1 cellular context compared by ENCODE assay signal in genomic region chr9:126144617-126145456, GRCh38.
TF ChIP-seq lines count a peak whose summit lies in the region.

No MANE protein-coding gene starts in this region.

TF ChIP-seq in HepG2, 621 proteins besides CTCF, POLR2A, EP300 and RAD21 (continued from another document and continues in another):
- 0 out of 2 replicates have a peak, but pooled peaks have one; percentile 17 for TF ChIP-seq TFDP2 (CRISPR knock-in tag; IDR thresholded peaks at IDR 0.05)
- TF ChIP-seq ZNF510 (CRISPR knock-in tag; IDR thresholded peaks at IDR 0.05; ENCODE audit: low read depth) = no peak
- peak; percentile 50; the same call in 1 of the 2 replicates for TF ChIP-seq BORCS8-MEF2B (CRISPR knock-in tag; IDR thresholded peaks at IDR 0.05)
- no peak for TF ChIP-seq WIZ (CRISPR knock-in tag; IDR thresholded peaks at IDR 0.05)
- TF ChIP-seq PITX1 (CRISPR knock-in tag; IDR thresholded peaks at IDR 0.05) = 0 out of 2 replicates have a peak, but pooled peaks have one; percentile 41
- TF ChIP-seq SIN3B (IDR thresholded peaks at IDR 0.05; ENCODE audit: low read length) = no peak
- no peak for TF ChIP-seq PHF8 (CRISPR knock-in tag; IDR thresholded peaks at IDR 0.05)
- TF ChIP-seq ZNF207 (IDR thresholded peaks at IDR 0.05; ENCODE audit: borderline replicate concordance) = no peak
- no peak for TF ChIP-seq MEF2D (CRISPR knock-in tag; IDR thresholded peaks at IDR 0.05)
- no peak for TF ChIP-seq LCORL (IDR thresholded peaks at IDR 0.05)
- TF ChIP-seq LCORL (CRISPR knock-in tag; IDR thresholded peaks at IDR 0.05) = peak; percentile 64; the same call in 1 of the 2 replicates
- no peak for TF ChIP-seq POLR2AphosphoS2 (IDR thresholded peaks at IDR 0.05; ENCODE audit: low read depth, low read length)
- TF ChIP-seq NAIF1 (CRISPR knock-in tag; IDR thresholded peaks at IDR 0.05; ENCODE audit: borderline replicate concordance) = no peak
- TF ChIP-seq, protein P1, sequence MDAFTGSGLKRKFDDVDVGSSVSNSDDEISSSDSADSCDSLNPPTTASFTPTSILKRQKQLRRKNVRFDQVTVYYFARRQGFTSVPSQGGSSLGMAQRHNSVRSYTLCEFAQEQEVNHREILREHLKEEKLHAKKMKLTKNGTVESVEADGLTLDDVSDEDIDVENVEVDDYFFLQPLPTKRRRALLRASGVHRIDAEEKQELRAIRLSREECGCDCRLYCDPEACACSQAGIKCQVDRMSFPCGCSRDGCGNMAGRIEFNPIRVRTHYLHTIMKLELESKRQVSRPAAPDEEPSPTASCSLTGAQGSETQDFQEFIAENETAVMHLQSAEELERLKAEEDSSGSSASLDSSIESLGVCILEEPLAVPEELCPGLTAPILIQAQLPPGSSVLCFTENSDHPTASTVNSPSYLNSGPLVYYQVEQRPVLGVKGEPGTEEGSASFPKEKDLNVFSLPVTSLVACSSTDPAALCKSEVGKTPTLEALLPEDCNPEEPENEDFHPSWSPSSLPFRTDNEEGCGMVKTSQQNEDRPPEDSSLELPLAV (CRISPR knock-in tag; conservative IDR thresholded peaks at IDR 0.05; ENCODE audit: low read depth) = no peak
- TF ChIP-seq MYC (CRISPR knock-in tag; IDR thresholded peaks at IDR 0.05; ENCODE audit: borderline replicate concordance) = 0 out of 2 replicates have a peak, but pooled peaks have one; percentile 32
- TF ChIP-seq ZNF878 (CRISPR knock-in tag; IDR thresholded peaks at IDR 0.05) = no peak
- TF ChIP-seq, protein P2, sequence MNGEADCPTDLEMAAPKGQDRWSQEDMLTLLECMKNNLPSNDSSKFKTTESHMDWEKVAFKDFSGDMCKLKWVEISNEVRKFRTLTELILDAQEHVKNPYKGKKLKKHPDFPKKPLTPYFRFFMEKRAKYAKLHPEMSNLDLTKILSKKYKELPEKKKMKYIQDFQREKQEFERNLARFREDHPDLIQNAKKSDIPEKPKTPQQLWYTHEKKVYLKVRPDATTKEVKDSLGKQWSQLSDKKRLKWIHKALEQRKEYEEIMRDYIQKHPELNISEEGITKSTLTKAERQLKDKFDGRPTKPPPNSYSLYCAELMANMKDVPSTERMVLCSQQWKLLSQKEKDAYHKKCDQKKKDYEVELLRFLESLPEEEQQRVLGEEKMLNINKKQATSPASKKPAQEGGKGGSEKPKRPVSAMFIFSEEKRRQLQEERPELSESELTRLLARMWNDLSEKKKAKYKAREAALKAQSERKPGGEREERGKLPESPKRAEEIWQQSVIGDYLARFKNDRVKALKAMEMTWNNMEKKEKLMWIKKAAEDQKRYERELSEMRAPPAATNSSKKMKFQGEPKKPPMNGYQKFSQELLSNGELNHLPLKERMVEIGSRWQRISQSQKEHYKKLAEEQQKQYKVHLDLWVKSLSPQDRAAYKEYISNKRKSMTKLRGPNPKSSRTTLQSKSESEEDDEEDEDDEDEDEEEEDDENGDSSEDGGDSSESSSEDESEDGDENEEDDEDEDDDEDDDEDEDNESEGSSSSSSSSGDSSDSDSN (CRISPR knock-in tag; IDR thresholded peaks at IDR 0.05) = 0 out of 2 replicates have a peak, but pooled peaks have one; percentile 19
- no peak for TF ChIP-seq ARID2 (CRISPR knock-in tag; IDR thresholded peaks at IDR 0.05; ENCODE audit: borderline replicate concordance)
- peak; percentile 40; the same call in 1 of the 2 replicates for TF ChIP-seq HDAC2 (CRISPR knock-in tag; IDR thresholded peaks at IDR 0.05)
- peak; percentile 42; the same call in 1 of the 2 replicates for TF ChIP-seq FOXA3 (CRISPR knock-in tag; IDR thresholded peaks at IDR 0.05)
- no peak for TF ChIP-seq ZFYVE20 (CRISPR knock-in tag; IDR thresholded peaks at IDR 0.05; ENCODE audit: borderline replicate concordance, low read depth)
- 0 out of 2 replicates have a peak, but pooled peaks have one; percentile 21 for TF ChIP-seq GATAD2A (CRISPR knock-in tag; IDR thresholded peaks at IDR 0.05)
- TF ChIP-seq ZNF121 (CRISPR knock-in tag; IDR thresholded peaks at IDR 0.05) = 0 out of 2 replicates have a peak, but pooled peaks have one; percentile 21
- TF ChIP-seq CCAR2 (optimal IDR thresholded peaks at IDR 0.05; ENCODE audit: low read depth, low read length) = no peak
- no peak for TF ChIP-seq SOX6 (IDR thresholded peaks at IDR 0.05)
- TF ChIP-seq SOX6 (CRISPR knock-in tag; IDR thresholded peaks at IDR 0.05) = peak; percentile 18; the same call in 1 of the 2 replicates
- TF ChIP-seq, protein P3, sequence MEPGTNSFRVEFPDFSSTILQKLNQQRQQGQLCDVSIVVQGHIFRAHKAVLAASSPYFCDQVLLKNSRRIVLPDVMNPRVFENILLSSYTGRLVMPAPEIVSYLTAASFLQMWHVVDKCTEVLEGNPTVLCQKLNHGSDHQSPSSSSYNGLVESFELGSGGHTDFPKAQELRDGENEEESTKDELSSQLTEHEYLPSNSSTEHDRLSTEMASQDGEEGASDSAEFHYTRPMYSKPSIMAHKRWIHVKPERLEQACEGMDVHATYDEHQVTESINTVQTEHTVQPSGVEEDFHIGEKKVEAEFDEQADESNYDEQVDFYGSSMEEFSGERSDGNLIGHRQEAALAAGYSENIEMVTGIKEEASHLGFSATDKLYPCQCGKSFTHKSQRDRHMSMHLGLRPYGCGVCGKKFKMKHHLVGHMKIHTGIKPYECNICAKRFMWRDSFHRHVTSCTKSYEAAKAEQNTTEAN (CRISPR knock-in tag; conservative IDR thresholded peaks at IDR 0.05) = peak; percentile 53; the same call in 1 of the 2 replicates
- 0 out of 2 replicates have a peak, but pooled peaks have one; percentile 41 for TF ChIP-seq TFAP4 (IDR thresholded peaks at IDR 0.05; ENCODE audit: borderline replicate concordance, low read depth)
- TF ChIP-seq ZNF256 (CRISPR knock-in tag; conservative IDR thresholded peaks at IDR 0.05) = no peak
- TF ChIP-seq, protein P4, sequence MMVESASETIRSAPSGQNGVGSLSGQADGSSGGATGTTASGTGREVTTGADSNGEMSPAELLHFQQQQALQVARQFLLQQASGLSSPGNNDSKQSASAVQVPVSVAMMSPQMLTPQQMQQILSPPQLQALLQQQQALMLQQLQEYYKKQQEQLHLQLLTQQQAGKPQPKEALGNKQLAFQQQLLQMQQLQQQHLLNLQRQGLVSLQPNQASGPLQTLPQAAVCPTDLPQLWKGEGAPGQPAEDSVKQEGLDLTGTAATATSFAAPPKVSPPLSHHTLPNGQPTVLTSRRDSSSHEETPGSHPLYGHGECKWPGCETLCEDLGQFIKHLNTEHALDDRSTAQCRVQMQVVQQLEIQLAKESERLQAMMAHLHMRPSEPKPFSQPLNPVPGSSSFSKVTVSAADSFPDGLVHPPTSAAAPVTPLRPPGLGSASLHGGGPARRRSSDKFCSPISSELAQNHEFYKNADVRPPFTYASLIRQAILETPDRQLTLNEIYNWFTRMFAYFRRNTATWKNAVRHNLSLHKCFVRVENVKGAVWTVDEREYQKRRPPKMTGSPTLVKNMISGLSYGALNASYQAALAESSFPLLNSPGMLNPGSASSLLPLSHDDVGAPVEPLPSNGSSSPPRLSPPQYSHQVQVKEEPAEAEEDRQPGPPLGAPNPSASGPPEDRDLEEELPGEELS (CRISPR knock-in tag; IDR thresholded peaks at IDR 0.05) = peak; percentile 12; the same call in 1 of the 2 replicates
- TF ChIP-seq ISL2 (CRISPR knock-in tag; IDR thresholded peaks at IDR 0.05) = 0 out of 2 replicates have a peak, but pooled peaks have one; percentile 26
- TF ChIP-seq, protein P5, sequence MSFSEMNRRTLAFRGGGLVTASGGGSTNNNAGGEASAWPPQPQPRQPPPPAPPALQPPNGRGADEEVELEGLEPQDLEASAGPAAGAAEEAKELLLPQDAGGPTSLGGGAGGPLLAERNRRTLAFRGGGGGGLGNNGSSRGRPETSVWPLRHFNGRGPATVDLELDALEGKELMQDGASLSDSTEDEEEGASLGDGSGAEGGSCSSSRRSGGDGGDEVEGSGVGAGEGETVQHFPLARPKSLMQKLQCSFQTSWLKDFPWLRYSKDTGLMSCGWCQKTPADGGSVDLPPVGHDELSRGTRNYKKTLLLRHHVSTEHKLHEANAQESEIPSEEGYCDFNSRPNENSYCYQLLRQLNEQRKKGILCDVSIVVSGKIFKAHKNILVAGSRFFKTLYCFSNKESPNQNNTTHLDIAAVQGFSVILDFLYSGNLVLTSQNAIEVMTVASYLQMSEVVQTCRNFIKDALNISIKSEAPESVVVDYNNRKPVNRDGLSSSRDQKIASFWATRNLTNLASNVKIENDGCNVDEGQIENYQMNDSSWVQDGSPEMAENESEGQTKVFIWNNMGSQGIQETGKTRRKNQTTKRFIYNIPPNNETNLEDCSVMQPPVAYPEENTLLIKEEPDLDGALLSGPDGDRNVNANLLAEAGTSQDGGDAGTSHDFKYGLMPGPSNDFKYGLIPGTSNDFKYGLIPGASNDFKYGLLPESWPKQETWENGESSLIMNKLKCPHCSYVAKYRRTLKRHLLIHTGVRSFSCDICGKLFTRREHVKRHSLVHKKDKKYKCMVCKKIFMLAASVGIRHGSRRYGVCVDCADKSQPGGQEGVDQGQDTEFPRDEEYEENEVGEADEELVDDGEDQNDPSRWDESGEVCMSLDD (CRISPR knock-in tag; IDR thresholded peaks at IDR 0.05; ENCODE audit: borderline replicate concordance) = peak; percentile 61; the same call in 1 of the 2 replicates
- peak; percentile 71; the same call in 1 of the 2 replicates for TF ChIP-seq HNF4G (IDR thresholded peaks at IDR 0.05; ENCODE audit: borderline replicate concordance, low read depth, low read length)
- TF ChIP-seq HNF4G (CRISPR knock-in tag; IDR thresholded peaks at IDR 0.05; ENCODE audit: borderline replicate concordance, low read depth) = no peak
- TF ChIP-seq POGZ (CRISPR knock-in tag; IDR thresholded peaks at IDR 0.05) = 0 out of 2 replicates have a peak, but pooled peaks have one; percentile 23
- no peak for TF ChIP-seq ZNF792 (CRISPR knock-in tag; IDR thresholded peaks at IDR 0.05)
- no peak for TF ChIP-seq KLF6 (CRISPR knock-in tag; IDR thresholded peaks at IDR 0.05)
- no peak for TF ChIP-seq ATF7 (IDR thresholded peaks at IDR 0.05)
- TF ChIP-seq ATF7 (CRISPR knock-in tag; IDR thresholded peaks at IDR 0.05) = no peak
- TF ChIP-seq CBX1 (IDR thresholded peaks at IDR 0.05; ENCODE audit: low read depth) = no peak
- TF ChIP-seq, protein P6, sequence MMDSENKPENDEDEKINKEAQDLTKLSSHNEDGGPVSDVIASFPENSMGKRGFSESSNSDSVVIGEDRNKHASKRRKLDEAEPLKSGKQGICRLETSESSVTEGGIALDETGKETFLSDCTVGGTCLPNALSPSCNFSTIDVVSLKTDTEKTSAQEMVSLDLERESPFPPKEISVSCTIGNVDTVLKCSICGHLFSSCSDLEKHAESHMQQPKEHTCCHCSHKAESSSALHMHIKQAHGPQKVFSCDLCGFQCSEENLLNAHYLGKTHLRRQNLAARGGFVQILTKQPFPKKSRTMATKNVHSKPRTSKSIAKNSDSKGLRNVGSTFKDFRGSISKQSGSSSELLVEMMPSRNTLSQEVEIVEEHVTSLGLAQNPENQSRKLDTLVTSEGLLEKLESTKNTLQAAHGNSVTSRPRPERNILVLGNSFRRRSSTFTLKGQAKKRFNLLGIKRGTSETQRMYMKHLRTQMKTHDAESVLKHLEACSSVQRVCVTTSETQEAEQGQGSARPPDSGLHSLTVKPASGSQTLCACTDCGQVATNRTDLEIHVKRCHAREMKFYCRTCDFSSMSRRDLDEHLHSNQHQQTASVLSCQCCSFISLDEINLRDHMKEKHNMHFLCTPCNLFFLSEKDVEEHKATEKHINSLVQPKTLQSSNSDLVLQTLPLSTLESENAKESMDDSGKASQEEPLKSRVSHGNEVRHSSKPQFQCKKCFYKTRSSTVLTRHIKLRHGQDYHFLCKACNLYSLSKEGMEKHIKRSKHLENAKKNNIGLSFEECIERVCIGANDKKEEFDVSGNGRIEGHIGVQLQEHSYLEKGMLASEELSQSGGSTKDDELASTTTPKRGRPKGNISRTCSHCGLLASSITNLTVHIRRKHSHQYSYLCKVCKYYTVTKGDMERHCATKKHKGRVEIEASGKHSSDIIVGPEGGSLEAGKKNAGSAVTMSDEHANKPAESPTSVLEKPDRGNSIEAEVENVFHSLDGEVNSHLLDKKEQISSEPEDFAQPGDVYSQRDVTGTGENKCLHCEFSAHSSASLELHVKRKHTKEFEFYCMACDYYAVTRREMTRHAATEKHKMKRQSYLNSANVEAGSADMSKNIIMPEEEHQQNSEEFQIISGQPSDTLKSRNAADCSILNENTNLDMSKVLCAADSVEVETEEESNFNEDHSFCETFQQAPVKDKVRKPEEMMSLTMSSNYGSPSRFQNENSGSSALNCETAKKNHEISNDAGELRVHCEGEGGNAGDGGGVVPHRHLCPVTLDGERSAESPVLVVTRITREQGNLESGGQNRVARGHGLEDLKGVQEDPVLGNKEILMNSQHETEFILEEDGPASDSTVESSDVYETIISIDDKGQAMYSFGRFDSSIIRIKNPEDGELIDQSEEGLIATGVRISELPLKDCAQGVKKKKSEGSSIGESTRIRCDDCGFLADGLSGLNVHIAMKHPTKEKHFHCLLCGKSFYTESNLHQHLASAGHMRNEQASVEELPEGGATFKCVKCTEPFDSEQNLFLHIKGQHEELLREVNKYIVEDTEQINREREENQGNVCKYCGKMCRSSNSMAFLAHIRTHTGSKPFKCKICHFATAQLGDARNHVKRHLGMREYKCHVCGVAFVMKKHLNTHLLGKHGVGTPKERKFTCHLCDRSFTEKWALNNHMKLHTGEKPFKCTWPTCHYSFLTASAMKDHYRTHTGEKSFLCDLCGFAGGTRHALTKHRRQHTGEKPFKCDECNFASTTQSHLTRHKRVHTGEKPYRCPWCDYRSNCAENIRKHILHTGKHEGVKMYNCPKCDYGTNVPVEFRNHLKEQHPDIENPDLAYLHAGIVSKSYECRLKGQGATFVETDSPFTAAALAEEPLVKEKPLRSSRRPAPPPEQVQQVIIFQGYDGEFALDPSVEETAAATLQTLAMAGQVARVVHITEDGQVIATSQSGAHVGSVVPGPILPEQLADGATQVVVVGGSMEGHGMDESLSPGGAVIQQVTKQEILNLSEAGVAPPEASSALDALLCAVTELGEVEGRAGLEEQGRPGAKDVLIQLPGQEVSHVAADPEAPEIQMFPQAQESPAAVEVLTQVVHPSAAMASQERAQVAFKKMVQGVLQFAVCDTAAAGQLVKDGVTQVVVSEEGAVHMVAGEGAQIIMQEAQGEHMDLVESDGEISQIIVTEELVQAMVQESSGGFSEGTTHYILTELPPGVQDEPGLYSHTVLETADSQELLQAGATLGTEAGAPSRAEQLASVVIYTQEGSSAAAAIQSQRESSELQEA (CRISPR knock-in tag; IDR thresholded peaks at IDR 0.05; ENCODE audit: not compliant biosample characterization) = no peak
